In genomic region chr17:43477832-43478634, GRCh38 we compare ENCODE assay signal across 17 cellular contexts. TPM values are rescaled to one million over a fixed set of nuclear protein-coding genes. Genes with fewer than 3 reads are reported as not detected.
A peak's percentile ranks its signal among the peaks of the same experiment; 100 is the strongest.
DNase-seq lines count a peak whose midpoint lies in the region; ATAC-seq and TF ChIP-seq lines count a peak whose summit lies in the region.
"Had no signal": no experiment of that assay in that cellular context is flagged by ENCODE, and none has a peak within 500 bp of the region (broad histone marks: within the 10 kb centered on the region; RNA-seq: fewer than 3 reads in every experiment).

No MANE protein-coding gene starts in this region.

- H3K4me1 Mint-ChIP-seq in type B pancreatic cell (ENCODE audit: unreplicated experiment) = peaks cover 12% of the 10 kb centered on the region

- peak; percentile 27 to 34 for DNase-seq in NOMO-1 (lab: John Stamatoyannopoulos, UW; ENCODE audit: unreplicated experiment in 2 of 2)
- no peak for DNase-seq in NOMO-1 treated with dmso at 0.1 percent for 144 hours (lab: John Stamatoyannopoulos, UW; ENCODE audit: unreplicated experiment)
- DNase-seq in NCI-H82 (lab: John Stamatoyannopoulos, UW) = peak; percentile 91
- peak; percentile 28 to 63 for DNase-seq in foreskin fibroblast
- no peak for DNase-seq in type B pancreatic cell (ENCODE audit: extremely low spot score, unreplicated experiment)
- DNase-seq in activated naive CD4-positive, alpha-beta T cell treated with anti-CD3 and anti-CD28 coated beads, Interleukin-2, amount 50 U/mL, for 16 hours = no peak
- no peak for DNase-seq in KG1 (lab: John Stamatoyannopoulos, UW)
- DNase-seq: activated CD4-positive, CD25-positive, alpha-beta regulatory T cell treated with anti-CD3 and anti-CD28 coated beads, Interleukin-2, amount 50 U/mL, for 72 hours; activated T-cell treated with anti-CD3 and anti-CD28 coated beads for 4 hours; CD8-positive, alpha-beta memory T cell; effector CD8-positive, alpha-beta T cell; NCI-H510A; stimulated activated CD4-positive, alpha-beta T cell treated with anti-CD3 and anti-CD28 coated beads, Interleukin-1b, Interleukin-23, amount 100 ng/mL, for 48 hours had no signal

- H3K36me3 Mint-ChIP-seq in type B pancreatic cell = no peaks in the 10 kb centered on the region
- H3K36me3 Mint-ChIP-seq: activated naive CD8-positive, alpha-beta T cell; CD8-positive, alpha-beta memory T cell had no signal

- ATAC-seq in GM21576 (IDR thresholded peaks at IDR 0.05; ENCODE audit: unreplicated experiment) = no peak
- ATAC-seq: A549 had no signal

- H3K27me3 Mint-ChIP-seq in type B pancreatic cell = no peaks in the 10 kb centered on the region
- H3K27me3 Mint-ChIP-seq: activated naive CD8-positive, alpha-beta T cell had no signal

- TF ChIP-seq CTCF in foreskin fibroblast (IDR thresholded peaks at IDR 0.05; ENCODE audit: low read depth, low read length) (no peak), type B pancreatic cell (conservative IDR thresholded peaks at IDR 0.05) (no peak)

- no peak overlapping the region for H3K4me3 Mint-ChIP-seq in type B pancreatic cell
- H3K4me3 Mint-ChIP-seq: activated naive CD8-positive, alpha-beta T cell; CD8-positive, alpha-beta memory T cell; T-helper 1 cell treated with Interleukin-12 subunit alpha and Interleukin-12 subunit beta and Interleukin-4 antibody, amounts not matched to agents 30 μg/mL and 1 μg/mL, for 36 hours had no signal

- H3K4me3 ChIP-seq in foreskin fibroblast (ENCODE audit: low read depth in 1 of 2, low read length in 2 of 2) = no peak overlapping the region
- H3K4me3 ChIP-seq: A549 had no signal

- peak overlapping the region; percentile 16 for H3K27ac Mint-ChIP-seq in type B pancreatic cell
- H3K27ac Mint-ChIP-seq: activated naive CD8-positive, alpha-beta T cell; CD8-positive, alpha-beta memory T cell; T-helper 1 cell treated with Interleukin-12 subunit alpha and Interleukin-12 subunit beta and Interleukin-4 antibody, amounts not matched to agents 30 μg/mL and 1 μg/mL, for 36 hours had no signal

- no peaks in the 10 kb centered on the region for H3K9me3 Mint-ChIP-seq in type B pancreatic cell
- H3K9me3 Mint-ChIP-seq: CD8-positive, alpha-beta memory T cell; T-helper 1 cell treated with Interleukin-12 subunit alpha and Interleukin-12 subunit beta and Interleukin-4 antibody, amounts not matched to agents 30 μg/mL and 1 μg/mL, for 36 hours had no signal

RNA-seq across cellular contexts. Expression of gene DHX8, which starts 5.7 kb away (rescaled TPM):
- total RNA-seq in type B pancreatic cell (ENCODE audit: low replicate concordance) = 50.1 and 56.8 TPM in 2 replicates

Comparison
In these comparisons a context has a peak if more than half of its experiments do, and no peak if none do; other contexts are left out.
1. DNase-seq: peak in NOMO-1 (2 of 2), NCI-H82 (single experiment) and foreskin fibroblast (2 of 2); none in NOMO-1 treated with dmso at 0.1 percent for 144 hours (single experiment), type B pancreatic cell (single experiment), activated naive CD4-positive, alpha-beta T cell treated with anti-CD3 and anti-CD28 coated beads, Interleukin-2, amount 50 U/mL, for 16 hours (single experiment) and KG1 (single experiment).